ENCODE assay signal across 15 cellular contexts in genomic region chr19:39307822-39308530, GRCh38. TPM values are rescaled to one million over a fixed set of nuclear protein-coding genes. Genes with fewer than 3 reads are reported as not detected.
A peak's percentile ranks its signal among the peaks of the same experiment; 100 is the strongest.
DNase-seq lines count a peak whose midpoint lies in the region; ATAC-seq and TF ChIP-seq lines count a peak whose summit lies in the region.
"Had no signal": no experiment of that assay in that cellular context is flagged by ENCODE, and none has a peak within 500 bp of the region (broad histone marks: within the 10 kb centered on the region; RNA-seq: fewer than 3 reads in every experiment).

No MANE protein-coding gene starts in this region.

- H3K56ac ChIP-seq in mesendoderm (ENCODE audit: low read length), result peak overlapping the region; percentile 74

- H2AK5ac ChIP-seq in mesendoderm (ENCODE audit: low read length), result no peak overlapping the region

- no peaks in the 10 kb centered on the region for H3K79me1 ChIP-seq in mesendoderm (ENCODE audit: low read length)

- H3K27me3 Mint-ChIP-seq in endodermal cell (ENCODE audit: insufficient read depth), result peaks cover 59% of the 10 kb centered on the region

- peak overlapping the region; percentile 52 for H3K4me3 Mint-ChIP-seq in endodermal cell
- no peak overlapping the region for H3K4me3 Mint-ChIP-seq in stimulated activated effector memory CD8-positive, alpha-beta T cell treated with anti-CD3 and anti-CD28 coated beads, Interleukin-12 subunit alpha, Interleukin-12 subunit beta, amount 100 ng/mL, for 72 hours
- H3K4me3 Mint-ChIP-seq: activated naive CD8-positive, alpha-beta T cell treated with anti-CD3 and anti-CD28 coated beads, Interleukin-2, amount 10 ng/mL, durations not matched to agents 7 days and 5 days; memory B cell had no signal

- H3K79me2 ChIP-seq in mesendoderm (ENCODE audit: control insufficient read depth, insufficient read depth, low read length), result no peaks in the 10 kb centered on the region

- H3K4me1 ChIP-seq in HUES48 (ENCODE audit: control insufficient read depth, insufficient read depth, low read length) (peaks cover 24% of the 10 kb centered on the region), endodermal cell (ENCODE audit: control insufficient read depth, insufficient read depth, low read length) (no peaks in the 10 kb centered on the region), mesendoderm (ENCODE audit: control insufficient read depth, low read depth, low read length) (peaks cover 1% of the 10 kb centered on the region)
- H3K4me1 ChIP-seq: SJCRH30 had no signal

- DNase-seq in endodermal cell (peak; percentile 83), mesendoderm (peak; percentile 77), NCI-H2227 (lab: John Stamatoyannopoulos, UW; ENCODE audit: unreplicated experiment) (no peak), kidney tubule cell (ENCODE audit: low spot score) (no peak)
- DNase-seq in stimulated activated effector memory CD8-positive, alpha-beta T cell treated with anti-CD3 and anti-CD28 coated beads, Interleukin-12 subunit alpha, Interleukin-12 subunit beta, amount 100 ng/mL, for 72 hours (ENCODE audit: low spot score in 2 of 2), result no peak
- DNase-seq in stimulated activated CD4-positive, alpha-beta T cell treated with anti-CD3 and anti-CD28 coated beads, Interleukin-2, amount 100 ng/mL, for 24 hours, result no peak
- DNase-seq: activated naive CD8-positive, alpha-beta T cell treated with anti-CD3 and anti-CD28 coated beads, Interleukin-2, amount 10 ng/mL, durations not matched to agents 7 days and 5 days; foreskin fibroblast; KBM-7; NCI-H1694; SJCRH30 had no signal

- no peaks in the 10 kb centered on the region for H3K9me3 Mint-ChIP-seq in endodermal cell
- H3K9me3 Mint-ChIP-seq in stimulated activated effector memory CD8-positive, alpha-beta T cell treated with anti-CD3 and anti-CD28 coated beads, Interleukin-12 subunit alpha, Interleukin-12 subunit beta, amount 100 ng/mL, for 72 hours, result no peaks in the 10 kb centered on the region
- H3K9me3 Mint-ChIP-seq: activated naive CD8-positive, alpha-beta T cell treated with anti-CD3 and anti-CD28 coated beads, Interleukin-2, amount 10 ng/mL, durations not matched to agents 7 days and 5 days; memory B cell had no signal

- H3K23ac ChIP-seq in mesendoderm (ENCODE audit: low read length), result no peak overlapping the region

- no peak overlapping the region for H2BK15ac ChIP-seq in mesendoderm (replicated peaks; ENCODE audit: low read depth)

- peak overlapping the region; percentile 73 for H3K4me3 ChIP-seq in HUES48 (ENCODE audit: low read depth, low read length)
- H3K4me3 ChIP-seq in endodermal cell (ENCODE audit: low read length), result peak overlapping the region; percentile 73
- H3K4me3 ChIP-seq in mesendoderm (ENCODE audit: low read length), result peak overlapping the region; percentile 21
- H3K4me3 ChIP-seq: SJCRH30 had no signal

- H3K36me3 ChIP-seq in HUES48 (ENCODE audit: control insufficient read depth, insufficient read depth, low read length) (no peaks in the 10 kb centered on the region; the same call in 1 of the 2 replicates), endodermal cell (ENCODE audit: control insufficient read depth, insufficient read depth, low read length) (no peaks in the 10 kb centered on the region), mesendoderm (ENCODE audit: control insufficient read depth, insufficient read depth, low read length) (no peaks in the 10 kb centered on the region)
- H3K36me3 ChIP-seq: SJCRH30 had no signal

- peak overlapping the region; percentile 20 for H3K4me2 ChIP-seq in mesendoderm (ENCODE audit: low read length)

- H2BK120ac ChIP-seq in mesendoderm (ENCODE audit: low read depth, low read length), result no peak overlapping the region

- peak; percentile 53 for TF ChIP-seq CTCF in endodermal cell (conservative IDR thresholded peaks at IDR 0.05)

- no peak overlapping the region for H3K9ac ChIP-seq in HUES48 (ENCODE audit: low read depth, low read length)
- no peak overlapping the region for H3K9ac ChIP-seq in endodermal cell (ENCODE audit: extremely low read depth, low read length, poor library complexity, severe bottlenecking)
- peak overlapping the region; percentile 48 for H3K9ac ChIP-seq in mesendoderm (ENCODE audit: low read length)

- no peak overlapping the region for H3K18ac ChIP-seq in mesendoderm (ENCODE audit: low read length)

- no peak overlapping the region for H4K8ac ChIP-seq in mesendoderm (ENCODE audit: low read depth, low read length)

- H3K36me3 Mint-ChIP-seq in endodermal cell (ENCODE audit: low read depth), result peaks cover 3% of the 10 kb centered on the region
- peaks cover 37% of the 10 kb centered on the region for H3K36me3 Mint-ChIP-seq in stimulated activated effector memory CD8-positive, alpha-beta T cell treated with anti-CD3 and anti-CD28 coated beads, Interleukin-12 subunit alpha, Interleukin-12 subunit beta, amount 100 ng/mL, for 72 hours

- no peak overlapping the region for H4K5ac ChIP-seq in mesendoderm (ENCODE audit: low read length)

- peaks cover 40% of the 10 kb centered on the region for H3K27me3 ChIP-seq in HUES48 (ENCODE audit: control insufficient read depth, insufficient read depth, low read length)
- H3K27me3 ChIP-seq in endodermal cell (ENCODE audit: control insufficient read depth, insufficient read depth, low read length, poor library complexity, severe bottlenecking), result peaks cover 44% of the 10 kb centered on the region
- no peaks in the 10 kb centered on the region for H3K27me3 ChIP-seq in mesendoderm (ENCODE audit: insufficient read depth, low read length, poor library complexity)

- H3K27ac ChIP-seq in HUES48 (ENCODE audit: low read depth, low read length), result no peak overlapping the region
- no peak overlapping the region for H3K27ac ChIP-seq in endodermal cell (ENCODE audit: low read depth, low read length)
- H3K27ac ChIP-seq in mesendoderm (ENCODE audit: low read depth, low read length), result no peak overlapping the region
- H3K27ac ChIP-seq: SJCRH30 had no signal

- no peak overlapping the region for H3K27ac Mint-ChIP-seq in endodermal cell
- H3K27ac Mint-ChIP-seq in stimulated activated effector memory CD8-positive, alpha-beta T cell treated with anti-CD3 and anti-CD28 coated beads, Interleukin-12 subunit alpha, Interleukin-12 subunit beta, amount 100 ng/mL, for 72 hours, result no peak overlapping the region
- H3K27ac Mint-ChIP-seq: activated naive CD8-positive, alpha-beta T cell treated with anti-CD3 and anti-CD28 coated beads, Interleukin-2, amount 10 ng/mL, durations not matched to agents 7 days and 5 days; memory B cell had no signal

- 13 to 14% methylated on average over 43 to 82 of the region's 82 CpGs for WGBS in endodermal cell (ENCODE audit: insufficient coverage in 1 of 2, insufficient read length in 1 of 2), 2 experiments
- no CpG with 5 or more reads among the region's 82 CpGs for WGBS in mesendoderm (ENCODE audit: extremely low coverage, insufficient coverage, low lambda C conversion rate)

- no peak overlapping the region for H3K4ac ChIP-seq in mesendoderm (ENCODE audit: low read depth, low read length)

- peaks cover 6% of the 10 kb centered on the region for H3K4me1 Mint-ChIP-seq in endodermal cell
- peaks cover 34% of the 10 kb centered on the region for H3K4me1 Mint-ChIP-seq in stimulated activated effector memory CD8-positive, alpha-beta T cell treated with anti-CD3 and anti-CD28 coated beads, Interleukin-12 subunit alpha, Interleukin-12 subunit beta, amount 100 ng/mL, for 72 hours

- H3K9me3 ChIP-seq in HUES48 (ENCODE audit: control insufficient read depth, insufficient read depth, low read length) (no peaks in the 10 kb centered on the region), endodermal cell (ENCODE audit: control insufficient read depth, low read length) (no peaks in the 10 kb centered on the region)

- ATAC-seq in stimulated activated effector memory CD8-positive, alpha-beta T cell treated with anti-CD3 and anti-CD28 coated beads, Interleukin-12 subunit alpha, Interleukin-12 subunit beta, amount 100 ng/mL, for 72 hours, result peak; percentile 40
- ATAC-seq in GM19467 (IDR thresholded peaks at IDR 0.05; ENCODE audit: unreplicated experiment), result no peak

- H2BK5ac ChIP-seq in mesendoderm (ENCODE audit: low read length), result no peak overlapping the region

RNA-seq across cellular contexts. Expression of gene IFNL1, which starts 11.8 kb away (rescaled TPM):
- not detected for total RNA-seq in endodermal cell
- not detected for polyA plus RNA-seq in endodermal cell (2013, experiment 1 of 2)
- polyA plus RNA-seq in endodermal cell (2013, experiment 2 of 2), result not detected
- polyA plus RNA-seq in mesendoderm (2013, experiment 1 of 2), result not detected
- not detected for polyA plus RNA-seq in mesendoderm (2013, experiment 2 of 2)
- total RNA-seq: activated naive CD8-positive, alpha-beta T cell treated with anti-CD3 and anti-CD28 coated beads, Interleukin-2, amount 10 ng/mL, durations not matched to agents 7 days and 5 days; renal cortical epithelial cell; SJCRH30 had no signal

RNA-seq across cellular contexts. Expression of gene LRFN1, which starts 12.7 kb away (rescaled TPM):
- 1 to 10 TPM; 1.5 to 4.0 TPM for total RNA-seq in endodermal cell
- polyA plus RNA-seq in endodermal cell (2013, experiment 1 of 2), result 7.6 TPM
- polyA plus RNA-seq in endodermal cell (2013, experiment 2 of 2), result 6.9 TPM
- 2.3 TPM for polyA plus RNA-seq in mesendoderm (2013, experiment 1 of 2)
- polyA plus RNA-seq in mesendoderm (2013, experiment 2 of 2), result 2.8 TPM

RNA-seq across cellular contexts. Expression of gene GMFG, which starts 27.9 kb away (rescaled TPM):
- not detected for total RNA-seq in endodermal cell
- polyA plus RNA-seq in endodermal cell (2013, experiment 1 of 2), result 0.36 TPM
- not detected for polyA plus RNA-seq in endodermal cell (2013, experiment 2 of 2)
- polyA plus RNA-seq in mesendoderm (2013, experiment 1 of 2), result 0.27 TPM
- polyA plus RNA-seq in mesendoderm (2013, experiment 2 of 2), result 0.60 TPM
- total RNA-seq: renal cortical epithelial cell had no signal

RNA-seq across cellular contexts. Expression of gene SAMD4B, which starts 34.2 kb away (rescaled TPM):
- total RNA-seq in endodermal cell, result 100 to 1,000 TPM; 155 to 159 TPM
- polyA plus RNA-seq in endodermal cell (2013, experiment 1 of 2), result 136 TPM
- polyA plus RNA-seq in endodermal cell (2013, experiment 2 of 2), result 120 TPM
- 141 TPM for polyA plus RNA-seq in mesendoderm (2013, experiment 1 of 2)
- polyA plus RNA-seq in mesendoderm (2013, experiment 2 of 2), result 143 TPM

RNA-seq across cellular contexts. Expression of gene IFNL2, which starts 39.8 kb away (rescaled TPM):
- not detected for total RNA-seq in endodermal cell
- not detected for polyA plus RNA-seq in endodermal cell (2013, experiment 1 of 2)
- polyA plus RNA-seq in endodermal cell (2013, experiment 2 of 2), result not detected
- polyA plus RNA-seq in mesendoderm (2013, experiment 1 of 2), result not detected
- polyA plus RNA-seq in mesendoderm (2013, experiment 2 of 2), result not detected
- total RNA-seq: activated naive CD8-positive, alpha-beta T cell treated with anti-CD3 and anti-CD28 coated beads, Interleukin-2, amount 10 ng/mL, durations not matched to agents 7 days and 5 days; renal cortical epithelial cell; SJCRH30 had no signal

Comparison
In these comparisons a context has a peak if more than half of its experiments do, and no peak if none do; other contexts are left out.
1. H3K4me3 ChIP-seq: peak in every context shown above with its lines; median percentile 73 in HUES48; 73 in endodermal cell; 21 in mesendoderm.
2. DNase-seq: peak in endodermal cell (single experiment) and mesendoderm (single experiment); none in stimulated activated effector memory CD8-positive, alpha-beta T cell treated with anti-CD3 and anti-CD28 coated beads, Interleukin-12 subunit alpha, Interleukin-12 subunit beta, amount 100 ng/mL, for 72 hours (0 of 2), NCI-H2227 (single experiment), stimulated activated CD4-positive, alpha-beta T cell treated with anti-CD3 and anti-CD28 coated beads, Interleukin-2, amount 100 ng/mL, for 24 hours (0 of 2) and kidney tubule cell (single experiment).